ENCODE assay signal across 18 cellular contexts in genomic region chr11:72817966-72818365, GRCh38. TPM values are rescaled to one million over a fixed set of nuclear protein-coding genes. Genes with fewer than 3 reads are reported as not detected.
DNase-seq lines count a peak whose midpoint lies in the region; ATAC-seq and TF ChIP-seq lines count a peak whose summit lies in the region.
"Had no signal": no experiment of that assay in that cellular context is flagged by ENCODE, and none has a peak within 500 bp of the region (broad histone marks: within the 10 kb centered on the region; RNA-seq: fewer than 3 reads in every experiment).

No MANE protein-coding gene starts in this region.

- POLR2A ChIA-PET in activated CD4-positive, alpha-beta memory T cell treated with anti-CD3 and anti-CD28 coated beads for 36 hours (lab: Charles Lee), result no interaction called here

- H3K36me3 ChIP-seq in BE2C, result no peaks in the 10 kb centered on the region

- H3K27me3 Mint-ChIP-seq in activated naive CD8-positive, alpha-beta T cell, result no peaks in the 10 kb centered on the region
- H3K27me3 Mint-ChIP-seq in activated naive CD8-positive, alpha-beta T cell treated with anti-CD3 and anti-CD28 coated beads, Interleukin-2, amount 50 U/mL, for 24 hours, result no peaks in the 10 kb centered on the region
- H3K27me3 Mint-ChIP-seq in activated CD4-positive, alpha-beta memory T cell treated with anti-CD3 and anti-CD28 coated beads for 36 hours, result no peaks in the 10 kb centered on the region
- no peaks in the 10 kb centered on the region for H3K27me3 Mint-ChIP-seq in memory B cell
- H3K27me3 Mint-ChIP-seq: activated T-cell treated with anti-CD3 and anti-CD28 coated beads, Interleukin-2, amount 50 U/mL, for 24 hours had no signal

- peaks cover 30% of the 10 kb centered on the region for H3K4me1 Mint-ChIP-seq in activated naive CD8-positive, alpha-beta T cell (ENCODE audit: low read depth)
- H3K4me1 Mint-ChIP-seq in activated naive CD8-positive, alpha-beta T cell treated with anti-CD3 and anti-CD28 coated beads, Interleukin-2, amount 50 U/mL, for 24 hours, result peaks cover 40% of the 10 kb centered on the region
- H3K4me1 Mint-ChIP-seq in activated CD4-positive, alpha-beta memory T cell treated with anti-CD3 and anti-CD28 coated beads for 36 hours (ENCODE audit: low read depth), result peaks cover 29% of the 10 kb centered on the region
- peaks cover 40% of the 10 kb centered on the region for H3K4me1 Mint-ChIP-seq in memory B cell

- no peak for DNase-seq in activated naive CD8-positive, alpha-beta T cell treated with anti-CD3 and anti-CD28 coated beads, Interleukin-2, amount 50 U/mL, for 24 hours
- DNase-seq in activated CD4-positive, alpha-beta memory T cell treated with anti-CD3 and anti-CD28 coated beads for 36 hours, result no peak
- DNase-seq in memory B cell (ENCODE audit: low spot score in 2 of 2) (no peak), BE2C (no peak), sciatic nerve (ENCODE audit: low spot score) (no peak)
- DNase-seq: activated T-cell treated with anti-CD3 and anti-CD28 coated beads, Interleukin-2, amount 50 U/mL, for 24 hours; CD4-positive, CD25-positive, alpha-beta regulatory T cell; dorsolateral prefrontal cortex; GM23248; head of caudate nucleus; NCI-H1417 treated with DMSO at 0.1 percent for 48 hours; small intestine; stimulated activated CD4-positive, alpha-beta T cell treated with anti-CD3 and anti-CD28 coated beads, Interleukin-1b, Interleukin-23, amount 100 ng/mL, for 48 hours; T1000 had no signal

- H3K4me1 ChIP-seq in BE2C, result peaks cover 10% of the 10 kb centered on the region

- no peak for ATAC-seq in activated naive CD8-positive, alpha-beta T cell treated with anti-CD3 and anti-CD28 coated beads, Interleukin-2, amount 50 U/mL, for 24 hours
- ATAC-seq in memory B cell (ENCODE audit: low read depth), result no peak
- no peak for ATAC-seq in sciatic nerve
- no peak for ATAC-seq in GM21367 (IDR thresholded peaks at IDR 0.05; ENCODE audit: unreplicated experiment)

- H3K9me3 Mint-ChIP-seq in activated naive CD8-positive, alpha-beta T cell (ENCODE audit: low read depth), result no peaks in the 10 kb centered on the region
- no peaks in the 10 kb centered on the region for H3K9me3 Mint-ChIP-seq in activated naive CD8-positive, alpha-beta T cell treated with anti-CD3 and anti-CD28 coated beads, Interleukin-2, amount 50 U/mL, for 24 hours
- H3K9me3 Mint-ChIP-seq in activated CD4-positive, alpha-beta memory T cell treated with anti-CD3 and anti-CD28 coated beads for 36 hours, result no peaks in the 10 kb centered on the region
- no peaks in the 10 kb centered on the region for H3K9me3 Mint-ChIP-seq in memory B cell
- H3K9me3 Mint-ChIP-seq: activated T-cell treated with anti-CD3 and anti-CD28 coated beads, Interleukin-2, amount 50 U/mL, for 24 hours; CD4-positive, CD25-positive, alpha-beta regulatory T cell had no signal

- H3K27ac Mint-ChIP-seq in activated naive CD8-positive, alpha-beta T cell, result peak overlapping the region; percentile 3
- no peak overlapping the region for H3K27ac Mint-ChIP-seq in activated naive CD8-positive, alpha-beta T cell treated with anti-CD3 and anti-CD28 coated beads, Interleukin-2, amount 50 U/mL, for 24 hours
- peak overlapping the region; percentile 14 for H3K27ac Mint-ChIP-seq in activated CD4-positive, alpha-beta memory T cell treated with anti-CD3 and anti-CD28 coated beads for 36 hours
- H3K27ac Mint-ChIP-seq in memory B cell, result peak overlapping the region; percentile 29

- no peak for TF ChIP-seq CTCF in BE2C (IDR thresholded peaks at IDR 0.05; ENCODE audit: low read depth, low read length)

- no peaks in the 10 kb centered on the region for H3K9me3 ChIP-seq in BE2C
- H3K9me3 ChIP-seq: suprapubic skin had no signal

- intact Hi-C loops in activated CD4-positive, alpha-beta memory T cell treated with anti-CD3 and anti-CD28 coated beads for 36 hours (cut with micrococcal nuclease), result no loop called here
- intact Hi-C loops in sciatic nerve (cut with DNase I), result no loop called here

- no peaks in the 10 kb centered on the region for H3K27me3 ChIP-seq in BE2C
- H3K27me3 ChIP-seq: dorsolateral prefrontal cortex, suprapubic skin had no signal

- peaks cover 6% of the 10 kb centered on the region for H3K36me3 Mint-ChIP-seq in activated naive CD8-positive, alpha-beta T cell
- H3K36me3 Mint-ChIP-seq in activated naive CD8-positive, alpha-beta T cell treated with anti-CD3 and anti-CD28 coated beads, Interleukin-2, amount 50 U/mL, for 24 hours (ENCODE audit: low read depth), result peaks cover 13% of the 10 kb centered on the region
- peaks cover 38% of the 10 kb centered on the region for H3K36me3 Mint-ChIP-seq in activated CD4-positive, alpha-beta memory T cell treated with anti-CD3 and anti-CD28 coated beads for 36 hours
- H3K36me3 Mint-ChIP-seq in memory B cell, result peaks cover 29% of the 10 kb centered on the region

- H3K4me3 Mint-ChIP-seq in activated naive CD8-positive, alpha-beta T cell, result no peak overlapping the region
- H3K4me3 Mint-ChIP-seq in activated naive CD8-positive, alpha-beta T cell treated with anti-CD3 and anti-CD28 coated beads, Interleukin-2, amount 50 U/mL, for 24 hours, result no peak overlapping the region
- H3K4me3 Mint-ChIP-seq in activated CD4-positive, alpha-beta memory T cell treated with anti-CD3 and anti-CD28 coated beads for 36 hours, result no peak overlapping the region
- H3K4me3 Mint-ChIP-seq in memory B cell, result no peak overlapping the region
- H3K4me3 Mint-ChIP-seq: activated T-cell treated with anti-CD3 and anti-CD28 coated beads, Interleukin-2, amount 50 U/mL, for 24 hours had no signal

- H3K4me3 ChIP-seq in BE2C (ENCODE audit: low read depth, low read length), result no peak overlapping the region
- H3K4me3 ChIP-seq: dorsolateral prefrontal cortex, GM23248, SK-N-MC, suprapubic skin had no signal

- CTCF ChIA-PET in activated CD4-positive, alpha-beta memory T cell treated with anti-CD3 and anti-CD28 coated beads for 36 hours (lab: Charles Lee), result interaction anchor here (0.6 to 1.1 kb wide), 3 partner anchors 24 to 93 kb away, joined by 3 to 4 read pairs (median 3); partner anchors contain the start of gene STARD10

RNA-seq across cellular contexts. Expression of gene ATG16L2, which starts 3.8 kb away (rescaled TPM):
- total RNA-seq in activated CD4-positive, alpha-beta memory T cell treated with anti-CD3 and anti-CD28 coated beads for 36 hours, result 10 to 100 TPM; 79.7 to 91.1 TPM
- polyA plus RNA-seq in BE2C (2012; ENCODE audit: insufficient read depth, insufficient read length, low read depth), result 11.1 TPM
- total RNA-seq in sciatic nerve, result 79.7 TPM

RNA-seq across cellular contexts. Expression of gene STARD10, which starts 24.1 kb away (rescaled TPM):
- 10 to 100 TPM; 14.8 to 16.8 TPM for total RNA-seq in activated CD4-positive, alpha-beta memory T cell treated with anti-CD3 and anti-CD28 coated beads for 36 hours
- polyA plus RNA-seq in BE2C (2012; ENCODE audit: insufficient read depth, insufficient read length, low read depth), result 71.9 TPM
- total RNA-seq in sciatic nerve, result 27.2 TPM
